Comparison of ENCODE assay signal across 9 cellular contexts in genomic region chr20:51542894-51543788, GRCh38. TPM values are rescaled to one million over a fixed set of nuclear protein-coding genes. Genes with fewer than 3 reads are reported as not detected.
DNase-seq lines count a peak whose midpoint lies in the region; ATAC-seq and TF ChIP-seq lines count a peak whose summit lies in the region.
"Had no signal": no experiment of that assay in that cellular context is flagged by ENCODE, and none has a peak within 500 bp of the region (broad histone marks: within the 10 kb centered on the region; RNA-seq: fewer than 3 reads in every experiment).

No MANE protein-coding gene starts in this region.

- peaks cover 0 to 6% (median 0%) of the 10 kb centered on the region in 11 donors for H3K9me3 Mint-ChIP-seq in naive thymus-derived CD4-positive, alpha-beta T cell
- H3K9me3 Mint-ChIP-seq: activated naive CD4-positive, alpha-beta T cell treated with anti-CD3 and anti-CD28 coated beads, Interleukin-2, amount 50 U/mL, for 72 hours had no signal

- no peak for DNase-seq in HL-60 (ENCODE audit: low read depth in 1 of 2, low spot score in 1 of 2)
- no peak for DNase-seq in coronary artery (ENCODE audit: low spot score)
- no peak for DNase-seq in naive thymus-derived CD4-positive, alpha-beta T cell
- DNase-seq in NCI-H2227 (lab: John Stamatoyannopoulos, UW; ENCODE audit: unreplicated experiment) = no peak
- no peak for DNase-seq in SKM-1 (lab: John Stamatoyannopoulos, UW; ENCODE audit: unreplicated experiment)
- DNase-seq in NOMO-1 treated with DMSO at 0.1 percent for 48 hours (lab: John Stamatoyannopoulos, UW; ENCODE audit: unreplicated experiment) = no peak
- DNase-seq in GM13977 (ENCODE audit: low spot score) = no peak

- peak overlapping the region; percentile 66 for H3K9ac ChIP-seq in BLaER1

- H3K27me3 ChIP-seq in BLaER1 = no peaks in the 10 kb centered on the region
- no peaks in the 10 kb centered on the region for H3K27me3 ChIP-seq in HL-60 (ENCODE audit: insufficient read depth, poor library complexity, severe bottlenecking)
- H3K27me3 ChIP-seq in naive thymus-derived CD4-positive, alpha-beta T cell (ENCODE audit: control insufficient read depth in 2 of 2, insufficient read depth in 2 of 2, low read length in 2 of 2) = no peaks in the 10 kb centered on the region

- H3K36me3 Mint-ChIP-seq in naive thymus-derived CD4-positive, alpha-beta T cell = peaks cover 0 to 32% (median 11%) of the 10 kb centered on the region in 5 donors

- H3K27ac Mint-ChIP-seq in naive thymus-derived CD4-positive, alpha-beta T cell = peak overlapping the region; percentile 67 to 88 (median 79)

- POLR2A ChIA-PET in naive thymus-derived CD4-positive, alpha-beta T cell (lab: Charles Lee) = interaction anchor here (0.6 to 3.5 kb wide), 14 partner anchors 16 to 813 kb away, joined by 3 to 21 read pairs (median 4); no protein-coding TSS in a partner anchor

- TF ChIP-seq CTCF in HL-60 (IDR thresholded peaks at IDR 0.05; ENCODE audit: insufficient read depth, low read length) = no peak
- TF ChIP-seq CTCF in coronary artery (IDR thresholded peaks at IDR 0.05) = no peak
- TF ChIP-seq CTCF in GM13977 (IDR thresholded peaks at IDR 0.05; ENCODE audit: extremely low read depth, insufficient read depth, missing control alignments) = no peak

- H3K36me3 ChIP-seq in BLaER1 = peaks cover 18% of the 10 kb centered on the region
- peaks cover 0 to 11% (median 0%) of the 10 kb centered on the region in 3 experiments for H3K36me3 ChIP-seq in naive thymus-derived CD4-positive, alpha-beta T cell (ENCODE audit: control insufficient read depth in 2 of 3, insufficient read depth in 3 of 3, low read length in 3 of 3)

- H3K9me3 ChIP-seq in BLaER1 = peaks cover 13% of the 10 kb centered on the region
- no peaks in the 10 kb centered on the region for H3K9me3 ChIP-seq in naive thymus-derived CD4-positive, alpha-beta T cell (ENCODE audit: control insufficient read depth in 2 of 3, low read length in 3 of 3)

- peaks cover 0 to 37% (median 0%) of the 10 kb centered on the region in 5 donors for H3K27me3 Mint-ChIP-seq in naive thymus-derived CD4-positive, alpha-beta T cell

- ATAC-seq in naive thymus-derived CD4-positive, alpha-beta T cell = no peak

- peaks cover 43% of the 10 kb centered on the region for H3K4me1 ChIP-seq in BLaER1
- peaks cover 28 to 33% of the 10 kb centered on the region in 2 donors for H3K4me1 ChIP-seq in naive thymus-derived CD4-positive, alpha-beta T cell (ENCODE audit: control insufficient read depth in 2 of 2, insufficient read depth in 2 of 2, low read length in 2 of 2)

- intact Hi-C loops in naive thymus-derived CD4-positive, alpha-beta T cell (cut with micrococcal nuclease) = loop anchor here in 1 of 2 donors (5.0 kb wide), 2 partner anchors 156 to 1731 kb away; partner anchors contain the start of gene SLC9A8

- peak overlapping the region; percentile 73 to 98 (median 84) for H3K4me3 Mint-ChIP-seq in naive thymus-derived CD4-positive, alpha-beta T cell

- peaks cover 27 to 45% (median 39%) of the 10 kb centered on the region in 7 donors for H3K4me1 Mint-ChIP-seq in naive thymus-derived CD4-positive, alpha-beta T cell

- in situ Hi-C loops in GM13977 (cut with MboI; ENCODE audit: low pct_unique_long_range_greater_than_20kb, low sequenced_read_pairs, unreplicated experiment) = no loop called here

- peak overlapping the region; percentile 68 for H3K27ac ChIP-seq in BLaER1
- H3K27ac ChIP-seq in HL-60 (replicated peaks) = no peak overlapping the region
- no peak overlapping the region for H3K27ac ChIP-seq in coronary artery
- H3K27ac ChIP-seq in naive thymus-derived CD4-positive, alpha-beta T cell (ENCODE audit: low read depth, low read length) = peak overlapping the region; percentile 53

- CTCF ChIA-PET in naive thymus-derived CD4-positive, alpha-beta T cell (lab: Charles Lee) = interaction anchor here (1.6 to 1.9 kb wide), 3 partner anchors 43 to 157 kb away, joined by 4 to 6 read pairs (median 5); no protein-coding TSS in a partner anchor

- H3K4me3 ChIP-seq in BLaER1 (peak overlapping the region; percentile 75), HL-60 (replicated peaks; ENCODE audit: insufficient read depth, low read length) (peak overlapping the region; percentile 61), coronary artery (peak overlapping the region; percentile 73)
- peak overlapping the region; percentile 39 for H3K4me3 ChIP-seq in naive thymus-derived CD4-positive, alpha-beta T cell (ENCODE audit: low read length)

- peak overlapping the region; percentile 95 for H3K4me2 ChIP-seq in BLaER1

- H4K20me1 ChIP-seq in BLaER1 = no peaks in the 10 kb centered on the region

RNA-seq across cellular contexts. Expression of gene NFATC2, which starts 0.6 kb away (rescaled TPM):
- total RNA-seq in naive thymus-derived CD4-positive, alpha-beta T cell = 10 to 100 TPM; 39.8 to 66.8 (median 44.8) TPM
- polyA plus RNA-seq in naive thymus-derived CD4-positive, alpha-beta T cell = 10 to 100 TPM; 16.6 to 30.1 TPM

Comparison
In these comparisons a context has a peak if more than half of its experiments do, and no peak if none do; other contexts are left out.
1. H3K27ac ChIP-seq: peak in BLaER1 (single experiment) and naive thymus-derived CD4-positive, alpha-beta T cell (single experiment); none in HL-60 (single experiment) and coronary artery (0 of 2).
2. Peak in every context shown above with its lines, with median percentiles within 50 percentile points of each other: H3K4me3 ChIP-seq.